In genomic region chr6:143901885-143902708, GRCh38 we compare ENCODE assay signal across 9 cellular contexts. TPM values are rescaled to one million over a fixed set of nuclear protein-coding genes. Genes with fewer than 3 reads are reported as not detected.
DNase-seq lines count a peak whose midpoint lies in the region; ATAC-seq and TF ChIP-seq lines count a peak whose summit lies in the region.
"Had no signal": no experiment of that assay in that cellular context is flagged by ENCODE, and none has a peak within 500 bp of the region (broad histone marks: within the 10 kb centered on the region; RNA-seq: fewer than 3 reads in every experiment).

No MANE protein-coding gene starts in this region.

- TF ChIP-seq POLR2A in adrenal gland (IDR thresholded peaks at IDR 0.05) (no peak), suprapubic skin (IDR thresholded peaks at IDR 0.05) (no peak)

- no peak for TF ChIP-seq EP300 in suprapubic skin (IDR thresholded peaks at IDR 0.05)

- no peak overlapping the region for H3K4me3 Mint-ChIP-seq in neural progenitor cell

- WGBS in adrenal gland, 4 donors = 49 to 60% (median 53%) methylated on average over 6 of the region's 6 CpGs
- 44% methylated on average over 6 of the region's 6 CpGs for WGBS in suprapubic skin

- peaks cover 0 to 4% of the 10 kb centered on the region in 2 donors for H3K4me1 ChIP-seq in adrenal gland (replicated peaks in 1 of 2)
- H3K4me1 ChIP-seq in neural progenitor cell = no peaks in the 10 kb centered on the region
- H3K4me1 ChIP-seq in suprapubic skin = peaks cover 10% of the 10 kb centered on the region

- no peaks in the 10 kb centered on the region for H3K36me3 Mint-ChIP-seq in neural progenitor cell

- H3K27me3 Mint-ChIP-seq in neural progenitor cell (ENCODE audit: insufficient read depth, low read depth) = peaks cover 4% of the 10 kb centered on the region

- DNase-seq in HCEC 1CT (peak; percentile 11), adrenal gland (peak in 6 of 7 donors; percentile 11 to 55 (median 22)), neural progenitor cell (ENCODE audit: low spot score) (no peak), activated gamma-delta T cell treated with Interleukin-2 at 50 U/mL for 16 hours (no peak), KBM-7 (no peak), NAMALWA (ENCODE audit: low spot score) (no peak), suprapubic skin (ENCODE audit: low spot score in 2 of 2) (no peak)

- no peak overlapping the region for H3K9ac ChIP-seq in neural progenitor cell

- no peaks in the 10 kb centered on the region for H3K9me3 ChIP-seq in adrenal gland (replicated peaks in 1 of 3)
- no peaks in the 10 kb centered on the region for H3K9me3 ChIP-seq in neural progenitor cell (ENCODE audit: low read depth)
- H3K9me3 ChIP-seq in suprapubic skin = no peaks in the 10 kb centered on the region

- H3K36me3 ChIP-seq in adrenal gland (replicated peaks in 1 of 2) (no peaks in the 10 kb centered on the region), neural progenitor cell (no peaks in the 10 kb centered on the region), suprapubic skin (no peaks in the 10 kb centered on the region)

- ATAC-seq in GM18520 (IDR thresholded peaks at IDR 0.05; ENCODE audit: unreplicated experiment) = peak; percentile 98

- peak overlapping the region; percentile 47 for H2AFZ ChIP-seq in neural progenitor cell (replicated peaks)

- no peaks in the 10 kb centered on the region for H3K27me3 ChIP-seq in adrenal gland
- no peaks in the 10 kb centered on the region for H3K27me3 ChIP-seq in neural progenitor cell
- H3K27me3 ChIP-seq in suprapubic skin = no peaks in the 10 kb centered on the region

- peaks cover 2% of the 10 kb centered on the region for H3K9me3 Mint-ChIP-seq in neural progenitor cell

- in situ Hi-C loops in KBM-7 (cut with MboI; ENCODE audit: low pct_unique_long_range_greater_than_20kb, low sequenced_read_pairs) = no loop called here

- peak overlapping the region in 1 of 5 donors; percentile 59 for H3K27ac ChIP-seq in adrenal gland
- no peak overlapping the region for H3K27ac ChIP-seq in neural progenitor cell
- no peak overlapping the region for H3K27ac ChIP-seq in suprapubic skin

- peaks cover 3% of the 10 kb centered on the region for H3K4me1 Mint-ChIP-seq in neural progenitor cell

- TF ChIP-seq CTCF in adrenal gland (IDR thresholded peaks at IDR 0.05) (no peak), neural progenitor cell (IDR thresholded peaks at IDR 0.05) (no peak), suprapubic skin (IDR thresholded peaks at IDR 0.05) (no peak)

- no peaks in the 10 kb centered on the region for H3F3A ChIP-seq in neural progenitor cell (ENCODE audit: low read depth)

- no peaks in the 10 kb centered on the region for H4K20me1 ChIP-seq in neural progenitor cell (ENCODE audit: low read depth)

- H3K4me2 ChIP-seq in neural progenitor cell = no peak overlapping the region

- no peaks in the 10 kb centered on the region for H3K79me2 ChIP-seq in neural progenitor cell (ENCODE audit: low read depth)

- no peak overlapping the region for H3K4me3 ChIP-seq in adrenal gland
- H3K4me3 ChIP-seq in neural progenitor cell = no peak overlapping the region
- H3K4me3 ChIP-seq in suprapubic skin = no peak overlapping the region

- no peak overlapping the region for H3K27ac Mint-ChIP-seq in neural progenitor cell

- intact Hi-C loops in adrenal gland (cut with DNase I) = no loop called here

RNA-seq across cellular contexts. Expression of gene ZC2HC1B, which starts 37.8 kb away (rescaled TPM):
- total RNA-seq in adrenal gland (1 to 10 TPM in 1 of 8 donors, not detected in 7; 1.0 TPM), neural progenitor cell (ENCODE audit: low replicate concordance) (not detected in 2 replicates), suprapubic skin (not detected)
- polyA plus RNA-seq in adrenal gland = under 1 TPM in 1 of 3 donors, not detected in 2; 0.32 TPM
- total RNA-seq: HT1080 had no signal

RNA-seq across cellular contexts. Expression of gene LTV1, which starts 59.0 kb away (rescaled TPM):
- total RNA-seq in adrenal gland (10 to 100 TPM in 5 of 8 donors, 1 to 10 TPM in 3; 6.1 to 23.7 (median 16.1) TPM), neural progenitor cell (ENCODE audit: low replicate concordance) (18.9 and 36.0 TPM in 2 replicates), suprapubic skin (10 to 100 TPM; 18.1 to 23.9 (median 20.3) TPM)
- 10 to 100 TPM; 20.8 to 61.1 (median 25.9) TPM for polyA plus RNA-seq in adrenal gland

Comparison
In these comparisons a context has a peak if more than half of its experiments do, and no peak if none do; other contexts are left out.
1. DNase-seq: peak in HCEC 1CT (single experiment) and adrenal gland (6 of 7); none in neural progenitor cell (single experiment), activated gamma-delta T cell treated with Interleukin-2 at 50 U/mL for 16 hours (single experiment), KBM-7 (single experiment), NAMALWA (single experiment) and suprapubic skin (0 of 2).